Comparison of ENCODE assay signal across 18 cellular contexts in the genomic region with DNA sequence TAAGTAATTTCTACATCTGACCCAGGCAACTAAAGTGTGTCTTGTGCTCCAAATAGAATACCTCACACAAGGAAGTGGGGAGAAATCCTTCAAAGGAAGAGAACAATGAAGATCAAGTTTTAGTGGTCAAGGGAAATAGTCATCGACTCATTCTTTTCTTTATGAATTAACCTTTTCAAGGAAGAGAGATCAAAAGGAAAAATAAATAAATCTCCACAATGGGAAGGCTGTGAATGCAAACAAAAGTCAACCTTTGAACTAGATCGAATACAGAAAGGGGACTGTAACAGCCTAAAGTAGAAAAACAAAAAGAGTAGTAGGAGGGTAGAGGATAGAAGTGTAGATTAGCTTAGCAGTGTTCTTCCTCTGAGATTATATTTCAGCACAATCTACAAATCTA.
A peak's percentile ranks its signal among the peaks of the same experiment; 100 is the strongest.
DNase-seq lines count a peak whose midpoint lies in the region; ATAC-seq, FAIRE-seq and TF ChIP-seq lines count a peak whose summit lies in the region.
"Had no signal": no experiment of that assay in that cellular context is flagged by ENCODE, and none has a peak within 500 bp of the region (broad histone marks: within the 10 kb centered on the region; RNA-seq: fewer than 3 reads in every experiment).

No MANE protein-coding gene starts in this region.

- H2AK5ac ChIP-seq in neuronal stem cell (ENCODE audit: low read depth, low read length), result no peak overlapping the region

- no peak overlapping the region for H3K14ac ChIP-seq in neuronal stem cell (ENCODE audit: low read length)

- peaks cover 17% of the 10 kb centered on the region for H3K4me1 ChIP-seq in HepG2 (ENCODE audit: insufficient read depth, low read length)
- H3K4me1 ChIP-seq in right lobe of liver, result no peaks in the 10 kb centered on the region
- peaks cover 5 to 7% of the 10 kb centered on the region in 2 donors for H3K4me1 ChIP-seq in neuronal stem cell (ENCODE audit: control insufficient read depth in 2 of 2, insufficient read depth in 1 of 2, low read depth in 1 of 2, low read length in 2 of 2)

- CTCF ChIA-PET in HepG2 (lab: Yijun Ruan, JAX; ENCODE audit: low intra/inter-chr PET ratio, low total read pairs), result no interaction called here

- H3K79me2 ChIP-seq in HepG2 (ENCODE audit: insufficient read depth, low read length), result no peaks in the 10 kb centered on the region

- H3K4ac ChIP-seq in neuronal stem cell (ENCODE audit: low read length), result no peak overlapping the region

- peaks cover 5% of the 10 kb centered on the region for H3K9me3 Mint-ChIP-seq in glutamatergic neuron (ENCODE audit: unreplicated experiment)

- H2BK15ac ChIP-seq in neuronal stem cell (ENCODE audit: low read length), result no peak overlapping the region

- no peak overlapping the region for H3K4me3 Mint-ChIP-seq in glutamatergic neuron (ENCODE audit: unreplicated experiment)
- H3K4me3 Mint-ChIP-seq: B cell had no signal

- H3K18ac ChIP-seq in neuronal stem cell (ENCODE audit: low read length), result no peak overlapping the region

- 0% methylated on average over 2 of the region's 2 CpGs for WGBS in HepG2 (ENCODE audit: low lambda C conversion rate)
- 5% methylated on average over 2 of the region's 2 CpGs for WGBS in right lobe of liver (ENCODE audit: insufficient coverage, low coverage, low lambda C conversion rate, missing lambda C conversion rate)
- WGBS in neuronal stem cell (ENCODE audit: extremely low coverage in 2 of 2, insufficient read length in 2 of 2, insufficient replicate concordance in 1 of 2), 2 donors, result no CpG with 5 or more reads among the region's 2 CpGs

- H3K36me3 ChIP-seq in HepG2 (replicated peaks in 1 of 2; ENCODE audit: control insufficient read depth in 1 of 2, insufficient read depth in 2 of 2, low read length in 2 of 2) (no peaks in the 10 kb centered on the region), right lobe of liver (no peaks in the 10 kb centered on the region), neuronal stem cell (replicated peaks in 1 of 2; ENCODE audit: control insufficient read depth in 2 of 2, insufficient read depth in 2 of 2, low read length in 2 of 2) (no peaks in the 10 kb centered on the region)

- no peak overlapping the region for H3K9ac ChIP-seq in HepG2 (ENCODE audit: insufficient read depth, low read depth, low read length)
- no peak overlapping the region for H3K9ac ChIP-seq in neuronal stem cell (ENCODE audit: low read depth, low read length, poor library complexity)

- POLR2A ChIA-PET in HepG2 (lab: Yijun Ruan, JAX), result no interaction called here

- intact Hi-C loops in HepG2 (cut with micrococcal nuclease; ENCODE audit: unreplicated experiment) (no loop called here), right lobe of liver (cut with DNase I) (no loop called here)

- H3K4me2 ChIP-seq in HepG2 (ENCODE audit: low read depth, low read length) (no peak overlapping the region), neuronal stem cell (ENCODE audit: insufficient read depth, low read length, poor library complexity, severe bottlenecking) (no peak overlapping the region)

- H2AFZ ChIP-seq in HepG2 (ENCODE audit: low read length) (no peak overlapping the region), neuronal stem cell (ENCODE audit: low read length) (peak overlapping the region; percentile 35)

- H2BK5ac ChIP-seq in neuronal stem cell (ENCODE audit: low read length), result no peak overlapping the region

- ATAC-seq in HepG2 (peak; percentile 67), right lobe of liver (no peak)

- peak overlapping the region; percentile 2 for H3K27ac Mint-ChIP-seq in glutamatergic neuron (ENCODE audit: unreplicated experiment)
- H3K27ac Mint-ChIP-seq: B cell had no signal

- TF ChIP-seq RAD21 in HepG2 (CRISPR knock-in tag; IDR thresholded peaks at IDR 0.05), result no peak

- no peak overlapping the region for H2BK120ac ChIP-seq in neuronal stem cell (ENCODE audit: low read depth, low read length)

- peaks cover 3% of the 10 kb centered on the region for H3K27me3 Mint-ChIP-seq in glutamatergic neuron (ENCODE audit: unreplicated experiment)
- H3K27me3 Mint-ChIP-seq: B cell had no signal

- DNase-seq in HepG2 (ENCODE audit: low spot score) (peak; percentile 62), right lobe of liver (no peak), NCI-H69 (lab: John Stamatoyannopoulos, UW) (peak; percentile 32), glutamatergic neuron (no peak), neuronal stem cell (ENCODE audit: low spot score) (no peak), NK-92 (lab: John Stamatoyannopoulos, UW; ENCODE audit: unreplicated experiment) (no peak), NCI-H748 (lab: John Stamatoyannopoulos, UW; ENCODE audit: unreplicated experiment) (no peak), OCI-M1 (lab: John Stamatoyannopoulos, UW) (no peak)
- DNase-seq: KG1, NCI-H1105, NCI-H146, NCI-H2081, NCI-H2171, NCI-H345, Right ventricle myocardium superior had no signal

- BruUV-seq in HepG2 (replicated peaks; lab: Mats Ljungman, UMichigan), result no TSS peak

- no peak overlapping the region for H3K27ac ChIP-seq in HepG2 (ENCODE audit: extremely low read length, insufficient read depth, low read length)
- H3K27ac ChIP-seq in right lobe of liver, result no peak overlapping the region
- no peak overlapping the region for H3K27ac ChIP-seq in neuronal stem cell (replicated peaks; ENCODE audit: low read length)

- no peak overlapping the region for H4K8ac ChIP-seq in neuronal stem cell (ENCODE audit: low read depth, low read length)

- H2BK12ac ChIP-seq in neuronal stem cell (ENCODE audit: low read length), result no peak overlapping the region

- H3K4me3 ChIP-seq in HepG2 (replicated peaks in 1 of 3; ENCODE audit: insufficient read depth in 1 of 3, low read depth in 2 of 3, low read length in 3 of 3) (no peak overlapping the region), right lobe of liver (no peak overlapping the region), neuronal stem cell (ENCODE audit: low read length in 2 of 2) (no peak overlapping the region)

- no peaks in the 10 kb centered on the region for H3K79me1 ChIP-seq in neuronal stem cell (ENCODE audit: low read depth, low read length)

- H3K9me3 ChIP-seq in HepG2 (ENCODE audit: low read length) (no peaks in the 10 kb centered on the region), right lobe of liver (no peaks in the 10 kb centered on the region), neuronal stem cell (replicated peaks in 1 of 2; ENCODE audit: control insufficient read depth in 2 of 2, insufficient read depth in 1 of 2, low read depth in 1 of 2, low read length in 2 of 2) (no peaks in the 10 kb centered on the region)

- no peak for FAIRE-seq in HepG2 (lab: Jason Lieb, UNC)
- FAIRE-seq: G401.6, GM12892 had no signal

- in situ Hi-C loops in HepG2 (cut with HindIII; ENCODE audit: extremely low pct_ligation_motif_present, low pct_unique_long_range_greater_than_20kb), result no loop called here

- no peak overlapping the region for H4K91ac ChIP-seq in neuronal stem cell (ENCODE audit: low read depth, low read length, poor library complexity)

- TF ChIP-seq EP300 in HepG2 (IDR thresholded peaks at IDR 0.05; ENCODE audit: low read depth in 2 of 2, low read length in 2 of 2), result no peak
- TF ChIP-seq EP300 in HepG2 (CRISPR knock-in tag; IDR thresholded peaks at IDR 0.05; ENCODE audit: borderline replicate concordance), result no peak

- TF ChIP-seq POLR2A in HepG2 (IDR thresholded peaks at IDR 0.05; ENCODE audit: insufficient read depth in 1 of 2, low read depth in 2 of 2, low read length in 2 of 2) (no peak), right lobe of liver (IDR thresholded peaks at IDR 0.05) (no peak)

- peaks cover 32% of the 10 kb centered on the region for H3K4me1 Mint-ChIP-seq in glutamatergic neuron (ENCODE audit: low read depth, unreplicated experiment)
- H3K4me1 Mint-ChIP-seq: B cell had no signal

- TF ChIP-seq CTCF in HepG2 (CRISPR knock-in tag; IDR thresholded peaks at IDR 0.05) (no peak), right lobe of liver (IDR thresholded peaks at IDR 0.05) (no peak), glutamatergic neuron (IDR thresholded peaks at IDR 0.05; ENCODE audit: partially characterized antibody, unreplicated experiment) (no peak)

- no peaks in the 10 kb centered on the region; a peak in 1 of 5 replicates for H3K27me3 ChIP-seq in HepG2 (ENCODE audit: control insufficient read depth in 1 of 2, insufficient read depth in 2 of 2, low read length in 2 of 2)
- H3K27me3 ChIP-seq in right lobe of liver, result no peaks in the 10 kb centered on the region
- H3K27me3 ChIP-seq in neuronal stem cell (ENCODE audit: control insufficient read depth in 3 of 3, insufficient read depth in 3 of 3, low read depth in 1 of 3, low read length in 3 of 3), result no peaks in the 10 kb centered on the region

- no peaks in the 10 kb centered on the region for H3K36me3 Mint-ChIP-seq in glutamatergic neuron (ENCODE audit: unreplicated experiment)

- no peak overlapping the region for H3K23ac ChIP-seq in neuronal stem cell (ENCODE audit: low read depth, low read length, poor library complexity)

- H4K20me1 ChIP-seq in HepG2 (ENCODE audit: insufficient read depth, low read length), result no peaks in the 10 kb centered on the region

TF ChIP-seq in HepG2, 621 proteins besides CTCF, POLR2A, EP300 and RAD21 (continues in another document):
- no peak for TF ChIP-seq ERF (CRISPR knock-in tag; IDR thresholded peaks at IDR 0.05)
- TF ChIP-seq ARNT2 (CRISPR knock-in tag; IDR thresholded peaks at IDR 0.05; ENCODE audit: low read depth), result no peak
- no peak for TF ChIP-seq ZNF12 (CRISPR knock-in tag; IDR thresholded peaks at IDR 0.05)
- no peak for TF ChIP-seq JUND (CRISPR knock-in tag; IDR thresholded peaks at IDR 0.05)
- no peak for TF ChIP-seq KDM5A (IDR thresholded peaks at IDR 0.05; ENCODE audit: borderline replicate concordance, low read length)
- no peak for TF ChIP-seq ZNF225 (CRISPR knock-in tag; IDR thresholded peaks at IDR 0.05)
- TF ChIP-seq, protein P1, sequence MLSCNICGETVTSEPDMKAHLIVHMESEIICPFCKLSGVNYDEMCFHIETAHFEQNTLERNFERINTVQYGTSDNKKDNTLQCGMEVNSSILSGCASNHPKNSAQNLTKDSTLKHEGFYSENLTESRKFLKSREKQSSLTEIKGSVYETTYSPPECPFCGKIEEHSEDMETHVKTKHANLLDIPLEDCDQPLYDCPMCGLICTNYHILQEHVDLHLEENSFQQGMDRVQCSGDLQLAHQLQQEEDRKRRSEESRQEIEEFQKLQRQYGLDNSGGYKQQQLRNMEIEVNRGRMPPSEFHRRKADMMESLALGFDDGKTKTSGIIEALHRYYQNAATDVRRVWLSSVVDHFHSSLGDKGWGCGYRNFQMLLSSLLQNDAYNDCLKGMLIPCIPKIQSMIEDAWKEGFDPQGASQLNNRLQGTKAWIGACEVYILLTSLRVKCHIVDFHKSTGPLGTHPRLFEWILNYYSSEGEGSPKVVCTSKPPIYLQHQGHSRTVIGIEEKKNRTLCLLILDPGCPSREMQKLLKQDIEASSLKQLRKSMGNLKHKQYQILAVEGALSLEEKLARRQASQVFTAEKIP (CRISPR knock-in tag; IDR thresholded peaks at IDR 0.05; ENCODE audit: borderline replicate concordance), result no peak
- no peak for TF ChIP-seq HDAC1 (CRISPR knock-in tag; IDR thresholded peaks at IDR 0.05)
- TF ChIP-seq SOX6 (IDR thresholded peaks at IDR 0.05), result no peak
- TF ChIP-seq SOX6 (CRISPR knock-in tag; IDR thresholded peaks at IDR 0.05), result peak; percentile 87
- no peak for TF ChIP-seq NKX3-1 (CRISPR knock-in tag; IDR thresholded peaks at IDR 0.05)
- no peak for TF ChIP-seq ZBTB42 (CRISPR knock-in tag; IDR thresholded peaks at IDR 0.05)
- no peak for TF ChIP-seq ATF7-NPFF (CRISPR knock-in tag; IDR thresholded peaks at IDR 0.05; ENCODE audit: low read depth)

Comparison
In these comparisons a context has a peak if more than half of its experiments do, and no peak if none do; other contexts are left out.
1. DNase-seq: peak in HepG2 (single experiment) and NCI-H69 (single experiment); none in right lobe of liver (0 of 3), glutamatergic neuron (single experiment), neuronal stem cell (single experiment), NK-92 (single experiment), NCI-H748 (single experiment) and OCI-M1 (single experiment).